In genomic region chr22:22848364-22848866, GRCh38 we compare ENCODE assay signal across 8 cellular contexts. TPM values are rescaled to one million over a fixed set of nuclear protein-coding genes. Genes with fewer than 3 reads are reported as not detected.
DNase-seq lines count a peak whose midpoint lies in the region; ATAC-seq and TF ChIP-seq lines count a peak whose summit lies in the region.

No MANE protein-coding gene starts in this region.

- 12% methylated on average over 4 of the region's 5 CpGs for WGBS in suprapubic skin

- TF ChIP-seq EP300 in suprapubic skin (IDR thresholded peaks at IDR 0.05), result no peak

- H3K36me3 ChIP-seq in suprapubic skin, result no peaks in the 10 kb centered on the region

- H3K27ac ChIP-seq in suprapubic skin, result no peak overlapping the region

- H3K4me3 ChIP-seq in GM12875 (ENCODE audit: low read depth, low read length) (no peak overlapping the region), fibroblast of the aortic adventitia (ENCODE audit: low read depth, low read length) (no peak overlapping the region), suprapubic skin (no peak overlapping the region)

- peak; percentile 91 for TF ChIP-seq CTCF in GM12875 (IDR thresholded peaks at IDR 0.05; ENCODE audit: borderline replicate concordance, insufficient read depth, low read depth, low read length)
- peak; percentile 96 for TF ChIP-seq CTCF in fibroblast of the aortic adventitia (IDR thresholded peaks at IDR 0.05; ENCODE audit: insufficient read depth, low read length)
- TF ChIP-seq CTCF in suprapubic skin (IDR thresholded peaks at IDR 0.05), result peak; percentile 54 to 88

- ATAC-seq in GM19351 (IDR thresholded peaks at IDR 0.05; ENCODE audit: unreplicated experiment), result no peak

- H3K4me1 ChIP-seq in suprapubic skin, result no peaks in the 10 kb centered on the region

- H3K27me3 ChIP-seq in suprapubic skin, result peaks cover 12% of the 10 kb centered on the region

- TF ChIP-seq POLR2A in suprapubic skin (IDR thresholded peaks at IDR 0.05), result no peak

- no peaks in the 10 kb centered on the region for H3K9me3 ChIP-seq in suprapubic skin

- DNase-seq in A172 (ENCODE audit: low spot score) (peak; percentile 27), NCI-H69 (lab: John Stamatoyannopoulos, UW) (peak; percentile 74), fibroblast of the aortic adventitia (ENCODE audit: low read depth) (peak; percentile 57), non-pigmented ciliary epithelial cell (ENCODE audit: low read depth) (peak; percentile 1), suprapubic skin (ENCODE audit: low spot score in 2 of 2) (peak in 1 of 2 donors; percentile 79)
- DNase-seq in activated T-cell treated with anti-CD3 and anti-CD28 coated beads, Interleukin-2, amount 50 U/mL, for 1 hour, result peak; percentile 71

RNA-seq across cellular contexts. Expression of gene IGLL5, which starts 39.2 kb away (rescaled TPM):
- not detected in 2 replicates for total RNA-seq in A172 (2014; rRNA removed; shearing (Covaris generic))
- total RNA-seq in fibroblast of the aortic adventitia (ENCODE audit: low replicate concordance) (not detected in 2 replicates), suprapubic skin (not detected)
